In the genomic region with DNA sequence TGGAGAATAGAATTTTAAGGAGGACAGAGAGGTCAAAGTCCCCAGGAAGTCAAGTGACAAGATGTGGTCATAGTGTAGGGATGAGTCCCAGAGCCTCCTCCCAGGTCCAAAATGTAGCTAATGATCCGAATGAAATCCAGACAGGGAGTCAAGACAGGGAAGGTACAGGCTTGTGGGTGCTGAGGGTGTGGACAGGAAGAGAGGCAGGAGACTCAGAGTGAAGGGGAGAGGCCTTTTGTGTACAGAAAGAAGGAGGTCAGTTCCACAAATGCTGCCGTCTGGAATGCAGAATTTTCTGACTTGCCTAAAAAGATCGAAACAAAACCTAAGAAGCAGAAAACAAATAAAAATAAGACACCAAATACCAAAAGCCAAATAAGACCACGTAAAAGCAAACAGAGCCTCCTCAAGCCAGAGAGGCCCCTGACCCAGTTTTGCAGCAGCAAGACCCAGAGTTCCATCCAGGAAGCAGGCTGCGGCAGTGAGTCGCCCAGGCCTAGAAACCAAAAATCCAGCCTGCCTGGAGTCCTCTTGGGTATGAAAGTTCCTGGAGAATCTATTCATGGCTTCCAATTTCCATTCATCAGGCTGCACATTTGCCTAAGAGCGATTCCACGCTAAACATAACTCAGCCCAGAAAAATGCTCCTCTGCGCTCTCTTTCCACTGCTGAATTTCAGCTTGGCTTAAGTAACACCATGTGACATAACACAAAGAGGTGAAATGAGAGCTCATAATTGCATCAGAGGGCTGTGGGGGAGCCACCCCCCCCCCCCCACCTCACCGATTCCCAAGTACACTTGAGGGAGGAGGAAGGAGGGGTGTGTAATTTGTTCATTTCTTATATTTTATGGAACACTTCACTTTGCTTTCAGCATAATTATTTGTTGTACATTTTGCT, we compare ENCODE assay signal across 15 cellular contexts.
DNase-seq lines count a peak whose midpoint lies in the region; TF ChIP-seq lines count a peak whose summit lies in the region.
"Had no signal": no experiment of that assay in that cellular context is flagged by ENCODE, and none has a peak within 500 bp of the region (broad histone marks: within the 10 kb centered on the region; RNA-seq: fewer than 3 reads in every experiment).

No MANE protein-coding gene starts in this region.

- no peaks in the 10 kb centered on the region for H3K36me3 Mint-ChIP-seq in endothelial cell (ENCODE audit: low read depth, unreplicated experiment)
- H3K36me3 Mint-ChIP-seq: activated naive CD4-positive, alpha-beta T cell treated with anti-CD3 and anti-CD28 coated beads, Interleukin-2, amount 10 ng/mL, durations not matched to agents 7 days and 5 days had no signal

- H3K4me1 Mint-ChIP-seq in endothelial cell (ENCODE audit: unreplicated experiment) = no peaks in the 10 kb centered on the region
- H3K4me1 Mint-ChIP-seq: activated CD4-positive, alpha-beta T cell treated with anti-CD3 and anti-CD28 coated beads, Interleukin-2, amount 10 ng/mL, durations not matched to agents 7 days and 5 days; activated naive CD4-positive, alpha-beta T cell treated with anti-CD3 and anti-CD28 coated beads, Interleukin-2, amount 10 ng/mL, durations not matched to agents 7 days and 5 days had no signal

- no peak for TF ChIP-seq CTCF in endothelial cell (IDR thresholded peaks at IDR 0.05; ENCODE audit: unreplicated experiment)

- no peak overlapping the region for H3K4me3 Mint-ChIP-seq in endothelial cell (ENCODE audit: unreplicated experiment)
- H3K4me3 Mint-ChIP-seq: activated CD4-positive, alpha-beta T cell treated with anti-CD3 and anti-CD28 coated beads, Interleukin-2, amount 10 ng/mL, durations not matched to agents 7 days and 5 days; activated naive CD4-positive, alpha-beta T cell treated with anti-CD3 and anti-CD28 coated beads, Interleukin-2, amount 10 ng/mL, durations not matched to agents 7 days and 5 days; effector memory CD8-positive, alpha-beta T cell; GM23338 had no signal

- DNase-seq in EL (peak; percentile 68), NCI-H69 (lab: John Stamatoyannopoulos, UW) (peak; percentile 50), fibroblast of peridontal ligament (ENCODE audit: extremely low read depth) (peak; percentile 91), retina (peak; percentile 73), endothelial cell (ENCODE audit: low spot score) (no peak), KBM-7 (no peak), AML-193 (lab: John Stamatoyannopoulos, UW) (no peak), NK-92 (lab: John Stamatoyannopoulos, UW; ENCODE audit: unreplicated experiment) (no peak)
- DNase-seq: activated CD4-positive, alpha-beta T cell treated with anti-CD3 and anti-CD28 coated beads, Interleukin-2, amount 10 ng/mL, durations not matched to agents 7 days and 5 days; activated naive CD4-positive, alpha-beta T cell treated with anti-CD3 and anti-CD28 coated beads, Interleukin-2, amount 10 ng/mL, durations not matched to agents 7 days and 5 days; effector memory CD8-positive, alpha-beta T cell; ovary; SW 1271; thyroid gland had no signal

- in situ Hi-C loops in KBM-7 (cut with MboI; ENCODE audit: low pct_unique_long_range_greater_than_20kb, low sequenced_read_pairs) = no loop called here

- H3K9me3 Mint-ChIP-seq in endothelial cell (ENCODE audit: unreplicated experiment) = no peaks in the 10 kb centered on the region
- H3K9me3 Mint-ChIP-seq: activated CD4-positive, alpha-beta T cell treated with anti-CD3 and anti-CD28 coated beads, Interleukin-2, amount 10 ng/mL, durations not matched to agents 7 days and 5 days; activated naive CD4-positive, alpha-beta T cell treated with anti-CD3 and anti-CD28 coated beads, Interleukin-2, amount 10 ng/mL, durations not matched to agents 7 days and 5 days; effector memory CD8-positive, alpha-beta T cell had no signal

- H3K27me3 Mint-ChIP-seq in endothelial cell (ENCODE audit: unreplicated experiment) = peaks cover 2% of the 10 kb centered on the region
- H3K27me3 Mint-ChIP-seq: activated naive CD4-positive, alpha-beta T cell treated with anti-CD3 and anti-CD28 coated beads, Interleukin-2, amount 10 ng/mL, durations not matched to agents 7 days and 5 days had no signal

- no peak overlapping the region for H3K27ac Mint-ChIP-seq in endothelial cell (ENCODE audit: unreplicated experiment)
- H3K27ac Mint-ChIP-seq: activated CD4-positive, alpha-beta T cell treated with anti-CD3 and anti-CD28 coated beads, Interleukin-2, amount 10 ng/mL, durations not matched to agents 7 days and 5 days; activated naive CD4-positive, alpha-beta T cell treated with anti-CD3 and anti-CD28 coated beads, Interleukin-2, amount 10 ng/mL, durations not matched to agents 7 days and 5 days; effector memory CD8-positive, alpha-beta T cell had no signal

Comparison
In these comparisons a context has a peak if more than half of its experiments do, and no peak if none do; other contexts are left out.
1. DNase-seq: peak in EL (single experiment), NCI-H69 (single experiment), fibroblast of peridontal ligament (single experiment) and retina (single experiment); none in endothelial cell (single experiment), KBM-7 (single experiment), AML-193 (0 of 2) and NK-92 (single experiment).